1 cellular context compared by ENCODE assay signal in the genomic region with DNA sequence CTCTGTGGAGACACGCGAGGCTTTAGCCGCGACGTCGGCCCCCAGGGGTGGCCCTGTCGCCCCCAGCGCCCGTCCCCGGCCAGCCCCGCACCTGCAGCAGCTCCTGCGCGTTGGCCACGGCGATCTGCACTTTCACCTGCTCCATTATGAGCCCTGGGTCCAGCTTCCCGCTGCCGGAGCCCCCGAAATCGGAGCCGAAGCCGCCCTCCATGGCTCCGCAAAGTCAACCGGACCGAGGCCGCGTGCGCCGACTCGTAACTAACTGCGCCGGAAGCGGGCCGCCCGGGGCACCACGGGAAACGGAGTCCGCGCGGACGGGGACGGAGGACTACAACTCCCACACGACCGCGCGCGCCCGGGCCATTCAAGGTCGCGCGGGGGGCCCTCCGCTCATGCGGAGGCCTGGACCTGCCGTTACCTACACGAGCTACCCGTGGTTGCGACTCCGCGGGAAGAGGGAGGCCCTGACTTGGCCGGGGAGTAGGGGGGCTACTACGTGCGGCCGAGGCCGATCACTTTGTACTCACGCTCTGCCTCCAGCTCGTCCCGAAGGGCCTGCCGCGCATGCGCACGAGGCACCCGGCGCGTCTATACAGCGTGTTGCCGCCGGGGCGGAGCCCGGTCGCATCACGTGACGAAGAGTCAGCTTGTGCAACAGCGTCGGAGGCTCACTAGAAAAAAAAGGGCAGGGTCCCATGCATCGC.
TF ChIP-seq lines count a peak whose summit lies in the region.

A gene (minus strand): TSS at position 264 of the 704 bp plus-strand sequence. CDS start 53 bp downstream, at position 211.

TF ChIP-seq in HepG2, 621 proteins besides CTCF, POLR2A, EP300 and RAD21 (continued from another document and continues in another):
- TF ChIP-seq, protein P1, sequence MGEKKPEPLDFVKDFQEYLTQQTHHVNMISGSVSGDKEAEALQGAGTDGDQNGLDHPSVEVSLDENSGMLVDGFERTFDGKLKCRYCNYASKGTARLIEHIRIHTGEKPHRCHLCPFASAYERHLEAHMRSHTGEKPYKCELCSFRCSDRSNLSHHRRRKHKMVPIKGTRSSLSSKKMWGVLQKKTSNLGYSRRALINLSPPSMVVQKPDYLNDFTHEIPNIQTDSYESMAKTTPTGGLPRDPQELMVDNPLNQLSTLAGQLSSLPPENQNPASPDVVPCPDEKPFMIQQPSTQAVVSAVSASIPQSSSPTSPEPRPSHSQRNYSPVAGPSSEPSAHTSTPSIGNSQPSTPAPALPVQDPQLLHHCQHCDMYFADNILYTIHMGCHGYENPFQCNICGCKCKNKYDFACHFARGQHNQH (CRISPR knock-in tag; IDR thresholded peaks at IDR 0.05) = peak; percentile 66
- peak; percentile 52; the same call in 1 of the 2 replicates for TF ChIP-seq KLF6 (CRISPR knock-in tag; IDR thresholded peaks at IDR 0.05)
- no peak; the same call in 1 of the 2 replicates for TF ChIP-seq ZNF598 (CRISPR knock-in tag; IDR thresholded peaks at IDR 0.05; ENCODE audit: borderline replicate concordance)
- peak; percentile 60; the same call in 1 of the 2 replicates for TF ChIP-seq REPIN1 (CRISPR knock-in tag; IDR thresholded peaks at IDR 0.05; ENCODE audit: borderline replicate concordance, low read depth)
- TF ChIP-seq, protein P2, sequence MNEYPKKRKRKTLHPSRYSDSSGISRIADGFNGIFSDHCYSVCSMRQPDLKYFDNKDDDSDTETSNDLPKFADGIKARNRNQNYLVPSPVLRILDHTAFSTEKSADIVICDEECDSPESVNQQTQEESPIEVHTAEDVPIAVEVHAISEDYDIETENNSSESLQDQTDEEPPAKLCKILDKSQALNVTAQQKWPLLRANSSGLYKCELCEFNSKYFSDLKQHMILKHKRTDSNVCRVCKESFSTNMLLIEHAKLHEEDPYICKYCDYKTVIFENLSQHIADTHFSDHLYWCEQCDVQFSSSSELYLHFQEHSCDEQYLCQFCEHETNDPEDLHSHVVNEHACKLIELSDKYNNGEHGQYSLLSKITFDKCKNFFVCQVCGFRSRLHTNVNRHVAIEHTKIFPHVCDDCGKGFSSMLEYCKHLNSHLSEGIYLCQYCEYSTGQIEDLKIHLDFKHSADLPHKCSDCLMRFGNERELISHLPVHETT (CRISPR knock-in tag; conservative IDR thresholded peaks at IDR 0.05) = peak; percentile 69
- peak; percentile 80; the same call in 1 of the 2 replicates for TF ChIP-seq POLR2AphosphoS2 (IDR thresholded peaks at IDR 0.05; ENCODE audit: low read depth, low read length)
- no peak for TF ChIP-seq ZSCAN25 (CRISPR knock-in tag; IDR thresholded peaks at IDR 0.05)
- TF ChIP-seq, protein P3, sequence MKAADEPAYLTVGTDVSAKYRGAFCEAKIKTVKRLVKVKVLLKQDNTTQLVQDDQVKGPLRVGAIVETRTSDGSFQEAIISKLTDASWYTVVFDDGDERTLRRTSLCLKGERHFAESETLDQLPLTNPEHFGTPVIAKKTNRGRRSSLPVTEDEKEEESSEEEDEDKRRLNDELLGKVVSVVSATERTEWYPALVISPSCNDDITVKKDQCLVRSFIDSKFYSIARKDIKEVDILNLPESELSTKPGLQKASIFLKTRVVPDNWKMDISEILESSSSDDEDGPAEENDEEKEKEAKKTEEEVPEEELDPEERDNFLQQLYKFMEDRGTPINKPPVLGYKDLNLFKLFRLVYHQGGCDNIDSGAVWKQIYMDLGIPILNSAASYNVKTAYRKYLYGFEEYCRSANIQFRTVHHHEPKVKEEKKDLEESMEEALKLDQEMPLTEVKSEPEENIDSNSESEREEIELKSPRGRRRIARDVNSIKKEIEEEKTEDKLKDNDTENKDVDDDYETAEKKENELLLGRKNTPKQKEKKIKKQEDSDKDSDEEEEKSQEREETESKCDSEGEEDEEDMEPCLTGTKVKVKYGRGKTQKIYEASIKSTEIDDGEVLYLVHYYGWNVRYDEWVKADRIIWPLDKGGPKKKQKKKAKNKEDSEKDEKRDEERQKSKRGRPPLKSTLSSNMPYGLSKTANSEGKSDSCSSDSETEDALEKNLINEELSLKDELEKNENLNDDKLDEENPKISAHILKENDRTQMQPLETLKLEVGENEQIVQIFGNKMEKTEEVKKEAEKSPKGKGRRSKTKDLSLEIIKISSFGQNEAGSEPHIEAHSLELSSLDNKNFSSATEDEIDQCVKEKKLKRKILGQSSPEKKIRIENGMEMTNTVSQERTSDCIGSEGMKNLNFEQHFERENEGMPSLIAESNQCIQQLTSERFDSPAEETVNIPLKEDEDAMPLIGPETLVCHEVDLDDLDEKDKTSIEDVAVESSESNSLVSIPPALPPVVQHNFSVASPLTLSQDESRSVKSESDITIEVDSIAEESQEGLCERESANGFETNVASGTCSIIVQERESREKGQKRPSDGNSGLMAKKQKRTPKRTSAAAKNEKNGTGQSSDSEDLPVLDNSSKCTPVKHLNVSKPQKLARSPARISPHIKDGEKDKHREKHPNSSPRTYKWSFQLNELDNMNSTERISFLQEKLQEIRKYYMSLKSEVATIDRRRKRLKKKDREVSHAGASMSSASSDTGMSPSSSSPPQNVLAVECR (CRISPR knock-in tag; IDR thresholded peaks at IDR 0.05; ENCODE audit: borderline replicate concordance) = peak; percentile 93
- TF ChIP-seq, protein P4, sequence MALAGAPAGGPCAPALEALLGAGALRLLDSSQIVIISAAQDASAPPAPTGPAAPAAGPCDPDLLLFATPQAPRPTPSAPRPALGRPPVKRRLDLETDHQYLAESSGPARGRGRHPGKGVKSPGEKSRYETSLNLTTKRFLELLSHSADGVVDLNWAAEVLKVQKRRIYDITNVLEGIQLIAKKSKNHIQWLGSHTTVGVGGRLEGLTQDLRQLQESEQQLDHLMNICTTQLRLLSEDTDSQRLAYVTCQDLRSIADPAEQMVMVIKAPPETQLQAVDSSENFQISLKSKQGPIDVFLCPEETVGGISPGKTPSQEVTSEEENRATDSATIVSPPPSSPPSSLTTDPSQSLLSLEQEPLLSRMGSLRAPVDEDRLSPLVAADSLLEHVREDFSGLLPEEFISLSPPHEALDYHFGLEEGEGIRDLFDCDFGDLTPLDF (CRISPR knock-in tag; IDR thresholded peaks at IDR 0.05) = peak; percentile 84
- TF ChIP-seq, protein P5, sequence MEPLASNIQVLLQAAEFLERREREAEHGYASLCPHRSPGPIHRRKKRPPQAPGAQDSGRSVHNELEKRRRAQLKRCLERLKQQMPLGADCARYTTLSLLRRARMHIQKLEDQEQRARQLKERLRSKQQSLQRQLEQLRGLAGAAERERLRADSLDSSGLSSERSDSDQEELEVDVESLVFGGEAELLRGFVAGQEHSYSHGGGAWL (CRISPR knock-in tag; IDR thresholded peaks at IDR 0.05) = peak; percentile 41; the same call in 1 of the 2 replicates
- peak; percentile 91; the same call in 1 of the 2 replicates for TF ChIP-seq ZMAT3 (CRISPR knock-in tag; conservative IDR thresholded peaks at IDR 0.05)
- TF ChIP-seq, protein P6, sequence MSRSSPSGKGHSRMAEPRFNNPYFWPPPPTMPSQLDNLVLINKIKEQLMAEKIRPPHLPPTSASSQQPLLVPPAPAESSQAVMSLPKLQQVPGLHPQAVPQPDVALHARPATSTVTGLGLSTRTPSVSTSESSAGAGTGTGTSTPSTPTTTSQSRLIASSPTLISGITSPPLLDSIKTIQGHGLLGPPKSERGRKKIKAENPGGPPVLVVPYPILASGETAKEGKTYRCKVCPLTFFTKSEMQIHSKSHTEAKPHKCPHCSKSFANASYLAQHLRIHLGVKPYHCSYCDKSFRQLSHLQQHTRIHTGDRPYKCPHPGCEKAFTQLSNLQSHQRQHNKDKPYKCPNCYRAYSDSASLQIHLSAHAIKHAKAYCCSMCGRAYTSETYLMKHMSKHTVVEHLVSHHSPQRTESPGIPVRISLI (CRISPR knock-in tag; IDR thresholded peaks at IDR 0.05; ENCODE audit: borderline replicate concordance) = peak; percentile 98
- TF ChIP-seq, protein P7, sequence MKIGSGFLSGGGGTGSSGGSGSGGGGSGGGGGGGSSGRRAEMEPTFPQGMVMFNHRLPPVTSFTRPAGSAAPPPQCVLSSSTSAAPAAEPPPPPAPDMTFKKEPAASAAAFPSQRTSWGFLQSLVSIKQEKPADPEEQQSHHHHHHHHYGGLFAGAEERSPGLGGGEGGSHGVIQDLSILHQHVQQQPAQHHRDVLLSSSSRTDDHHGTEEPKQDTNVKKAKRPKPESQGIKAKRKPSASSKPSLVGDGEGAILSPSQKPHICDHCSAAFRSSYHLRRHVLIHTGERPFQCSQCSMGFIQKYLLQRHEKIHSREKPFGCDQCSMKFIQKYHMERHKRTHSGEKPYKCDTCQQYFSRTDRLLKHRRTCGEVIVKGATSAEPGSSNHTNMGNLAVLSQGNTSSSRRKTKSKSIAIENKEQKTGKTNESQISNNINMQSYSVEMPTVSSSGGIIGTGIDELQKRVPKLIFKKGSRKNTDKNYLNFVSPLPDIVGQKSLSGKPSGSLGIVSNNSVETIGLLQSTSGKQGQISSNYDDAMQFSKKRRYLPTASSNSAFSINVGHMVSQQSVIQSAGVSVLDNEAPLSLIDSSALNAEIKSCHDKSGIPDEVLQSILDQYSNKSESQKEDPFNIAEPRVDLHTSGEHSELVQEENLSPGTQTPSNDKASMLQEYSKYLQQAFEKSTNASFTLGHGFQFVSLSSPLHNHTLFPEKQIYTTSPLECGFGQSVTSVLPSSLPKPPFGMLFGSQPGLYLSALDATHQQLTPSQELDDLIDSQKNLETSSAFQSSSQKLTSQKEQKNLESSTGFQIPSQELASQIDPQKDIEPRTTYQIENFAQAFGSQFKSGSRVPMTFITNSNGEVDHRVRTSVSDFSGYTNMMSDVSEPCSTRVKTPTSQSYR (CRISPR knock-in tag; IDR thresholded peaks at IDR 0.05; ENCODE audit: borderline replicate concordance) = peak; percentile 64; the same call in 1 of the 2 replicates
- TF ChIP-seq, protein P8, sequence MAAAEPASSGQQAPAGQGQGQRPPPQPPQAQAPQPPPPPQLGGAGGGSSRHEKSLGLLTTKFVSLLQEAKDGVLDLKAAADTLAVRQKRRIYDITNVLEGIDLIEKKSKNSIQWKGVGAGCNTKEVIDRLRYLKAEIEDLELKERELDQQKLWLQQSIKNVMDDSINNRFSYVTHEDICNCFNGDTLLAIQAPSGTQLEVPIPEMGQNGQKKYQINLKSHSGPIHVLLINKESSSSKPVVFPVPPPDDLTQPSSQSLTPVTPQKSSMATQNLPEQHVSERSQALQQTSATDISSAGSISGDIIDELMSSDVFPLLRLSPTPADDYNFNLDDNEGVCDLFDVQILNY (CRISPR knock-in tag; conservative IDR thresholded peaks at IDR 0.05) = peak; percentile 73; the same call in 1 of the 2 replicates
- no peak for TF ChIP-seq MAF1 (CRISPR knock-in tag; IDR thresholded peaks at IDR 0.05; ENCODE audit: borderline replicate concordance)
- 0 out of 2 replicates have a peak, but pooled peaks have one; percentile 21 for TF ChIP-seq FOXM1 (CRISPR knock-in tag; IDR thresholded peaks at IDR 0.05)
- TF ChIP-seq ZNF468 (CRISPR knock-in tag; IDR thresholded peaks at IDR 0.05) = no peak
- TF ChIP-seq ZNF703 (CRISPR knock-in tag; IDR thresholded peaks at IDR 0.05; ENCODE audit: borderline replicate concordance) = peak; percentile 37; the same call in 1 of the 2 replicates
- TF ChIP-seq, protein P9, sequence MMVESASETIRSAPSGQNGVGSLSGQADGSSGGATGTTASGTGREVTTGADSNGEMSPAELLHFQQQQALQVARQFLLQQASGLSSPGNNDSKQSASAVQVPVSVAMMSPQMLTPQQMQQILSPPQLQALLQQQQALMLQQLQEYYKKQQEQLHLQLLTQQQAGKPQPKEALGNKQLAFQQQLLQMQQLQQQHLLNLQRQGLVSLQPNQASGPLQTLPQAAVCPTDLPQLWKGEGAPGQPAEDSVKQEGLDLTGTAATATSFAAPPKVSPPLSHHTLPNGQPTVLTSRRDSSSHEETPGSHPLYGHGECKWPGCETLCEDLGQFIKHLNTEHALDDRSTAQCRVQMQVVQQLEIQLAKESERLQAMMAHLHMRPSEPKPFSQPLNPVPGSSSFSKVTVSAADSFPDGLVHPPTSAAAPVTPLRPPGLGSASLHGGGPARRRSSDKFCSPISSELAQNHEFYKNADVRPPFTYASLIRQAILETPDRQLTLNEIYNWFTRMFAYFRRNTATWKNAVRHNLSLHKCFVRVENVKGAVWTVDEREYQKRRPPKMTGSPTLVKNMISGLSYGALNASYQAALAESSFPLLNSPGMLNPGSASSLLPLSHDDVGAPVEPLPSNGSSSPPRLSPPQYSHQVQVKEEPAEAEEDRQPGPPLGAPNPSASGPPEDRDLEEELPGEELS (CRISPR knock-in tag; IDR thresholded peaks at IDR 0.05) = peak; percentile 76
- TF ChIP-seq, protein P10, sequence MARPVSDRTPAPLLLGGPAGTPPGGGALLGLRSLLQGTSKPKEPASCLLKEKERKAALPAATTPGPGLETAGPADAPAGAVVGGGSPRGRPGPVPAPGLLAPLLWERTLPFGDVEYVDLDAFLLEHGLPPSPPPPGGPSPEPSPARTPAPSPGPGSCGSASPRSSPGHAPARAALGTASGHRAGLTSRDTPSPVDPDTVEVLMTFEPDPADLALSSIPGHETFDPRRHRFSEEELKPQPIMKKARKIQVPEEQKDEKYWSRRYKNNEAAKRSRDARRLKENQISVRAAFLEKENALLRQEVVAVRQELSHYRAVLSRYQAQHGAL (CRISPR knock-in tag; IDR thresholded peaks at IDR 0.05; ENCODE audit: not compliant biosample characterization) = no peak
- TF ChIP-seq CREB1 (IDR thresholded peaks at IDR 0.05) = peak; percentile 93
- TF ChIP-seq CREB1 (CRISPR knock-in tag; IDR thresholded peaks at IDR 0.05) = peak; percentile 99
- TF ChIP-seq, protein P11, sequence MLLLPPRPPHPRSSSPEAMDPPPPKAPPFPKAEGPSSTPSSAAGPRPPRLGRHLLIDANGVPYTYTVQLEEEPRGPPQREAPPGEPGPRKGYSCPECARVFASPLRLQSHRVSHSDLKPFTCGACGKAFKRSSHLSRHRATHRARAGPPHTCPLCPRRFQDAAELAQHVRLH (CRISPR knock-in tag; IDR thresholded peaks at IDR 0.05; ENCODE audit: borderline replicate concordance, low read depth) = peak; percentile 46; the same call in 1 of the 2 replicates
- TF ChIP-seq ZNF446 (CRISPR knock-in tag; IDR thresholded peaks at IDR 0.05) = no peak
- TF ChIP-seq SOX5 (CRISPR knock-in tag; IDR thresholded peaks at IDR 0.05; ENCODE audit: borderline replicate concordance) = peak; percentile 64; the same call in 1 of the 2 replicates
- TF ChIP-seq, protein P12, sequence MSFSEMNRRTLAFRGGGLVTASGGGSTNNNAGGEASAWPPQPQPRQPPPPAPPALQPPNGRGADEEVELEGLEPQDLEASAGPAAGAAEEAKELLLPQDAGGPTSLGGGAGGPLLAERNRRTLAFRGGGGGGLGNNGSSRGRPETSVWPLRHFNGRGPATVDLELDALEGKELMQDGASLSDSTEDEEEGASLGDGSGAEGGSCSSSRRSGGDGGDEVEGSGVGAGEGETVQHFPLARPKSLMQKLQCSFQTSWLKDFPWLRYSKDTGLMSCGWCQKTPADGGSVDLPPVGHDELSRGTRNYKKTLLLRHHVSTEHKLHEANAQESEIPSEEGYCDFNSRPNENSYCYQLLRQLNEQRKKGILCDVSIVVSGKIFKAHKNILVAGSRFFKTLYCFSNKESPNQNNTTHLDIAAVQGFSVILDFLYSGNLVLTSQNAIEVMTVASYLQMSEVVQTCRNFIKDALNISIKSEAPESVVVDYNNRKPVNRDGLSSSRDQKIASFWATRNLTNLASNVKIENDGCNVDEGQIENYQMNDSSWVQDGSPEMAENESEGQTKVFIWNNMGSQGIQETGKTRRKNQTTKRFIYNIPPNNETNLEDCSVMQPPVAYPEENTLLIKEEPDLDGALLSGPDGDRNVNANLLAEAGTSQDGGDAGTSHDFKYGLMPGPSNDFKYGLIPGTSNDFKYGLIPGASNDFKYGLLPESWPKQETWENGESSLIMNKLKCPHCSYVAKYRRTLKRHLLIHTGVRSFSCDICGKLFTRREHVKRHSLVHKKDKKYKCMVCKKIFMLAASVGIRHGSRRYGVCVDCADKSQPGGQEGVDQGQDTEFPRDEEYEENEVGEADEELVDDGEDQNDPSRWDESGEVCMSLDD (CRISPR knock-in tag; IDR thresholded peaks at IDR 0.05; ENCODE audit: borderline replicate concordance) = no peak
